Comparison of ENCODE assay signal across 9 cellular contexts in genomic region chrX:154371771-154372300, GRCh38. TPM values are rescaled to one million over a fixed set of nuclear protein-coding genes. Genes with fewer than 3 reads are reported as not detected.
DNase-seq lines count a peak whose midpoint lies in the region; ATAC-seq, FAIRE-seq and TF ChIP-seq lines count a peak whose summit lies in the region.
"Had no signal": no experiment of that assay in that cellular context is flagged by ENCODE, and none has a peak within 500 bp of the region (broad histone marks: within the 10 kb centered on the region; RNA-seq: fewer than 3 reads in every experiment).

No MANE protein-coding gene starts in this region.

- H3K36me3 Mint-ChIP-seq in WTC11, result peaks cover 16% of the 10 kb centered on the region

- intact Hi-C loops in kidney (cut with DNase I), result no loop called here

- H3K9me3 Mint-ChIP-seq in WTC11, result no peaks in the 10 kb centered on the region

- H3K4me1 ChIP-seq in A549 (peaks cover 39% of the 10 kb centered on the region), kidney (ENCODE audit: control insufficient read depth in 1 of 2, insufficient read depth in 1 of 2, low read depth in 1 of 2, low read length in 2 of 2) (peaks cover 0 to 13% of the 10 kb centered on the region in 2 donors), tibial nerve (peaks cover 0 to 50% (median 17%) of the 10 kb centered on the region in 4 donors)

- FAIRE-seq in A549 (lab: Jason Lieb, UNC) (no peak), kidney (lab: Jason Lieb, UNC) (no peak), GM12892 (lab: Jason Lieb, UNC) (no peak)
- FAIRE-seq: frontal cortex had no signal

- H3K27me3 Mint-ChIP-seq in WTC11 (ENCODE audit: low read depth), result peaks cover 6% of the 10 kb centered on the region

- no peak; the same call in 1 of the 2 replicates for TF ChIP-seq POLR2A in A549 (IDR thresholded peaks at IDR 0.05; ENCODE audit: low read length)
- TF ChIP-seq POLR2A in tibial nerve (IDR thresholded peaks at IDR 0.05), result no peak
- TF ChIP-seq POLR2A in GM12892 (IDR thresholded peaks at IDR 0.05; ENCODE audit: low read depth, low read length), result no peak; the same call in 1 of the 2 replicates

- peak overlapping the region; percentile 56 for H3K4me3 Mint-ChIP-seq in WTC11

- TF ChIP-seq RAD21 in A549 (conservative IDR thresholded peaks at IDR 0.05 in 1 of 2, IDR thresholded peaks at IDR 0.05 in 1 of 2), result no peak

- peak in 1 of 2 experiments; percentile 51 for DNase-seq in A549 (ENCODE audit: low read depth in 1 of 2, low spot score in 1 of 2)
- DNase-seq in WTC11 (ENCODE audit: low spot score), result peak; percentile 23
- peak; percentile 83 for DNase-seq in kidney
- no peak for DNase-seq in tibial nerve (ENCODE audit: low spot score in 2 of 2)
- DNase-seq in stimulated activated CD4-positive, alpha-beta T cell treated with anti-CD3 and anti-CD28 coated beads, Interleukin-4, amount 100 ng/mL, for 4 hours, result no peak
- no peak for DNase-seq in globus pallidus (ENCODE audit: low spot score)
- DNase-seq in GM12892 (ENCODE audit: insufficient read length), result no peak

- H3K9ac ChIP-seq in kidney (ENCODE audit: low read length in 2 of 2), result no peak overlapping the region

- POLR2A ChIA-PET in A549 (lab: Yijun Ruan, JAX) (no interaction called here), WTC11 (lab: Charles Lee) (no interaction called here)

- H3K4me1 Mint-ChIP-seq in WTC11, result peaks cover 11% of the 10 kb centered on the region

- peak overlapping the region; percentile 86 to 100 for H3K27ac ChIP-seq in A549
- peak overlapping the region; percentile 37 to 51 for H3K27ac ChIP-seq in kidney (ENCODE audit: low read depth in 2 of 2, low read length in 2 of 2)
- H3K27ac ChIP-seq in tibial nerve, result peak overlapping the region; percentile 71 to 97 (median 84)

- H3K4me2 ChIP-seq in A549, result peak overlapping the region; percentile 99

- no peaks in the 10 kb centered on the region for H3K27me3 ChIP-seq in tibial nerve

- WGBS in A549 (ENCODE audit: missing lambda C conversion rate), result 0% methylated on average over 1 of the region's 45 CpGs
- WGBS in tibial nerve, 2 donors, result 42% methylated on average over 33 of the region's 45 CpGs; no CpG with 5 or more reads in 1 of the 2 donors

- no peak overlapping the region for H3K27ac Mint-ChIP-seq in WTC11

- H3K36me3 ChIP-seq in kidney (ENCODE audit: control insufficient read depth in 1 of 2, insufficient read depth in 2 of 2, low read length in 2 of 2) (peaks cover 0 to 7% of the 10 kb centered on the region in 2 donors), tibial nerve (peaks cover 0 to 12% (median 5%) of the 10 kb centered on the region in 3 donors)

- H3K4me3 ChIP-seq in A549 (peak overlapping the region; percentile 98), kidney (ENCODE audit: low read length in 2 of 2) (peak overlapping the region in 1 of 2 donors; percentile 44), tibial nerve (peak overlapping the region; percentile 45 to 83 (median 62))

- TF ChIP-seq CTCF in A549 (IDR thresholded peaks at IDR 0.05) (no peak), WTC11 (IDR thresholded peaks at IDR 0.05) (no peak), kidney (IDR thresholded peaks at IDR 0.05; ENCODE audit: borderline replicate concordance, extremely low read depth, insufficient read depth) (no peak), tibial nerve (IDR thresholded peaks at IDR 0.05) (no peak)

- ATAC-seq in A549, result peak; percentile 2 to 7; a peak in 5 of 6 replicates
- peak; percentile 3 for ATAC-seq in GM21619 (IDR thresholded peaks at IDR 0.05; ENCODE audit: unreplicated experiment)
- ATAC-seq in WTC11, result no peak

- no peak for TF ChIP-seq EP300 in A549 (IDR thresholded peaks at IDR 0.05)
- TF ChIP-seq EP300 in tibial nerve (IDR thresholded peaks at IDR 0.05), result no peak

- no peaks in the 10 kb centered on the region for H3K9me3 ChIP-seq in A549
- H3K9me3 ChIP-seq in kidney (ENCODE audit: control insufficient read depth in 1 of 2, low read length in 2 of 2), result no peaks in the 10 kb centered on the region
- H3K9me3 ChIP-seq in tibial nerve, result no peaks in the 10 kb centered on the region

- CTCF ChIA-PET in A549 (lab: Yijun Ruan, JAX), result no interaction called here
- CTCF ChIA-PET in WTC11 (lab: Charles Lee), result no interaction called here

TF ChIP-seq in A549, 52 proteins besides CTCF, POLR2A, EP300 and RAD21 (continues in another document):
- TF ChIP-seq E2F6 (IDR thresholded peaks at IDR 0.05; ENCODE audit: borderline replicate concordance, low read depth) (peak; percentile 31; the same call in 1 of the 2 replicates), SMC3 (IDR thresholded peaks at IDR 0.05) (no peak), ZFP36 (IDR thresholded peaks at IDR 0.05; ENCODE audit: borderline replicate concordance, partially characterized antibody) (no peak)

TF ChIP-seq in WTC11, 78 proteins besides CTCF, POLR2A, EP300 and RAD21 (continues in another document):
- TF ChIP-seq E2F1 (CRISPR knock-in tag; IDR thresholded peaks at IDR 0.05), result no peak
- TF ChIP-seq JUN (CRISPR knock-in tag; IDR thresholded peaks at IDR 0.05), result no peak
- TF ChIP-seq ZNF219 (CRISPR knock-in tag; IDR thresholded peaks at IDR 0.05; ENCODE audit: borderline replicate concordance), result no peak
- TF ChIP-seq SP1 (CRISPR knock-in tag; conservative IDR thresholded peaks at IDR 0.05), result no peak

RNA-seq across cellular contexts. Expression of gene FLNA, which starts 2.6 kb away (rescaled TPM):
- 303 and 351 TPM in 2 replicates for polyA plus RNA-seq in A549 (2011; rRNA removed)
- polyA plus RNA-seq in A549 (2012; cell fraction: cytosol; rRNA removed), result 552 and 728 TPM in 2 replicates
- 3,208 and 3,689 TPM in 2 replicates for polyA plus RNA-seq in A549 (2012; cell fraction: nucleus; rRNA removed)
- polyA plus RNA-seq in A549 (2017; fragmentation: RNase III; extraction: RNeasy Plus Mini Kit Qiagen cat#74134 plus additional on column Dnase treatment), result 1,116 to 1,252 TPM (median 1,118 TPM) in 3 replicates
- polyA minus RNA-seq in A549 (2011; rRNA and poly(A)+ RNA removed), result 1,164 and 1,868 TPM in 2 replicates
- total RNA-seq in WTC11 (2021), result 914 to 1,017 TPM (median 992 TPM) in 3 replicates
- 1,036 TPM for total RNA-seq in kidney
- 421 TPM for polyA plus RNA-seq in kidney (ENCODE audit: insufficient read depth, low read depth, low replicate concordance)
- total RNA-seq in tibial nerve, result 1,000 to 10,000 TPM in 3 of 4 donors, 100 to 1,000 TPM in 1; 995 to 1,349 (median 1,139) TPM
- polyA plus RNA-seq in GM12892 (2012; ENCODE audit: missing spikeins), result 131 TPM

RNA-seq across cellular contexts. Expression of gene EMD, which starts 7.3 kb away (rescaled TPM):
- polyA plus RNA-seq in A549 (2011; rRNA removed) (34.6 and 40.7 TPM in 2 replicates), A549 (2017; fragmentation: RNase III; extraction: RNeasy Plus Mini Kit Qiagen cat#74134 plus additional on column Dnase treatment) (126 to 131 TPM (median 130 TPM) in 3 replicates), kidney (ENCODE audit: insufficient read depth, low read depth, low replicate concordance) (102 TPM)
- 69.1 and 94.4 TPM in 2 replicates for polyA plus RNA-seq in A549 (2012; cell fraction: cytosol; rRNA removed)
- polyA plus RNA-seq in A549 (2012; cell fraction: nucleus; rRNA removed), result 86.5 and 123 TPM in 2 replicates
- polyA minus RNA-seq in A549 (2011; rRNA and poly(A)+ RNA removed), result 44.1 and 55.6 TPM in 2 replicates
- total RNA-seq in WTC11 (2021) (69.8 to 78.3 TPM (median 72.7 TPM) in 3 replicates), kidney (79.6 TPM), tibial nerve (10 to 100 TPM; 38.0 to 72.6 (median 46.7) TPM)
- polyA plus RNA-seq in GM12892 (2012; ENCODE audit: missing spikeins), result 41.4 TPM

RNA-seq across cellular contexts. Expression of gene RPL10, which starts 26.3 kb away (rescaled TPM):
- polyA plus RNA-seq in A549 (2011; rRNA removed), result 3,216 and 3,468 TPM in 2 replicates
- 4,988 and 5,624 TPM in 2 replicates for polyA plus RNA-seq in A549 (2012; cell fraction: cytosol; rRNA removed)
- polyA plus RNA-seq in A549 (2012; cell fraction: nucleus; rRNA removed), result 3,974 and 5,274 TPM in 2 replicates
- 4,594 to 4,829 TPM (median 4,804 TPM) in 3 replicates for polyA plus RNA-seq in A549 (2017; fragmentation: RNase III; extraction: RNeasy Plus Mini Kit Qiagen cat#74134 plus additional on column Dnase treatment)
- 1,628 and 1,978 TPM in 2 replicates for polyA minus RNA-seq in A549 (2011; rRNA and poly(A)+ RNA removed)
- 2,241 to 2,474 TPM (median 2,438 TPM) in 3 replicates for total RNA-seq in WTC11 (2021)
- total RNA-seq in kidney, result 2,684 TPM
- 2,858 TPM for polyA plus RNA-seq in kidney (ENCODE audit: insufficient read depth, low read depth, low replicate concordance)
- 1,000 to 10,000 TPM; 4,372 to 6,501 (median 5,244) TPM for total RNA-seq in tibial nerve
- 3,825 TPM for polyA plus RNA-seq in GM12892 (2012; ENCODE audit: missing spikeins)

RNA-seq across cellular contexts. Expression of gene DNASE1L1, which starts 37.2 kb away (rescaled TPM):
- polyA plus RNA-seq in A549 (2011; rRNA removed) (14.3 and 21.6 TPM in 2 replicates), A549 (2017; fragmentation: RNase III; extraction: RNeasy Plus Mini Kit Qiagen cat#74134 plus additional on column Dnase treatment) (20.9 to 24.5 TPM (median 24.4 TPM) in 3 replicates), kidney (ENCODE audit: insufficient read depth, low read depth, low replicate concordance) (28.0 TPM)
- 16.3 and 23.8 TPM in 2 replicates for polyA plus RNA-seq in A549 (2012; cell fraction: cytosol; rRNA removed)
- 38.6 and 39.1 TPM in 2 replicates for polyA plus RNA-seq in A549 (2012; cell fraction: nucleus; rRNA removed)
- polyA minus RNA-seq in A549 (2011; rRNA and poly(A)+ RNA removed), result 15.2 and 23.5 TPM in 2 replicates
- total RNA-seq in WTC11 (2021) (16.2 to 21.6 TPM (median 21.2 TPM) in 3 replicates), kidney (33.8 TPM), tibial nerve (10 to 100 TPM; 21.4 to 36.0 (median 28.6) TPM)
- 12.3 TPM for polyA plus RNA-seq in GM12892 (2012; ENCODE audit: missing spikeins)

RNA-seq across cellular contexts. Expression of gene TAFAZZIN, which starts 39.5 kb away (rescaled TPM):
- polyA plus RNA-seq in A549 (2011; rRNA removed), result 32.6 and 36.9 TPM in 2 replicates
- polyA plus RNA-seq in A549 (2012; cell fraction: cytosol; rRNA removed), result 35.6 and 45.5 TPM in 2 replicates
- polyA plus RNA-seq in A549 (2012; cell fraction: nucleus; rRNA removed), result 150 and 154 TPM in 2 replicates
- 25.7 to 36.3 TPM (median 34.4 TPM) in 3 replicates for polyA plus RNA-seq in A549 (2017; fragmentation: RNase III; extraction: RNeasy Plus Mini Kit Qiagen cat#74134 plus additional on column Dnase treatment)
- 28.0 and 35.3 TPM in 2 replicates for polyA minus RNA-seq in A549 (2011; rRNA and poly(A)+ RNA removed)
- total RNA-seq in WTC11 (2021), result 43.5 to 48.6 TPM (median 44.5 TPM) in 3 replicates
- total RNA-seq in kidney, result 40.2 TPM
- 33.3 TPM for polyA plus RNA-seq in kidney (ENCODE audit: insufficient read depth, low read depth, low replicate concordance)
- total RNA-seq in tibial nerve, result 100 to 1,000 TPM in 2 of 4 donors, 10 to 100 TPM in 2; 78.9 to 138 (median 97.7) TPM
- polyA plus RNA-seq in GM12892 (2012; ENCODE audit: missing spikeins), result 26.3 TPM

Comparison
In these comparisons a context has a peak if more than half of its experiments do, and no peak if none do; other contexts are left out.
1. DNase-seq: peak in WTC11 (single experiment) and kidney (single experiment); none in tibial nerve (0 of 2), stimulated activated CD4-positive, alpha-beta T cell treated with anti-CD3 and anti-CD28 coated beads, Interleukin-4, amount 100 ng/mL, for 4 hours (0 of 2), globus pallidus (single experiment) and GM12892 (single experiment).
2. Of the 8 proteins assayed by ChIP-seq in both WTC11 and A549: peak only in WTC11: none; only in A549: MAX; in both: none; in neither: 7.
3. Peak in every context shown above with its lines, with median percentiles within 50 percentile points of each other: H3K27ac ChIP-seq.